ENCODE assay signal across 22 cellular contexts in genomic region chr19:52626915-52627314, GRCh38. TPM values are rescaled to one million over a fixed set of nuclear protein-coding genes. Genes with fewer than 3 reads are reported as not detected.
A peak's percentile ranks its signal among the peaks of the same experiment; 100 is the strongest.
DNase-seq lines count a peak whose midpoint lies in the region; FAIRE-seq and TF ChIP-seq lines count a peak whose summit lies in the region.
"Had no signal": no experiment of that assay in that cellular context is flagged by ENCODE, and none has a peak within 500 bp of the region (broad histone marks: within the 10 kb centered on the region; RNA-seq: fewer than 3 reads in every experiment).

No MANE protein-coding gene starts in this region.

- H3K4me1 ChIP-seq in hepatocyte (ENCODE audit: insufficient read depth) (peaks cover 5% of the 10 kb centered on the region), smooth muscle cell (ENCODE audit: low read depth) (no peaks in the 10 kb centered on the region), kidney (ENCODE audit: control insufficient read depth in 1 of 2, insufficient read depth in 1 of 2, low read depth in 1 of 2, low read length in 2 of 2) (peaks cover 3 to 4% of the 10 kb centered on the region in 2 donors), tibial nerve (no peaks in the 10 kb centered on the region)
- H3K4me1 ChIP-seq: BLaER1 treated with 17β-estradiol and CSF1 and Interleukin-3, amounts not matched to agents 10 nM and 100 nM; Caco-2 had no signal

- H3K4me3 ChIP-seq in hepatocyte (no peak overlapping the region), smooth muscle cell (no peak overlapping the region), kidney (ENCODE audit: low read length in 2 of 2) (no peak overlapping the region), tibial nerve (no peak overlapping the region)
- H3K4me3 ChIP-seq: BLaER1 treated with 17β-estradiol and CSF1 and Interleukin-3, amounts not matched to agents 10 nM and 100 nM had no signal

- TF ChIP-seq CTCF in hepatocyte (IDR thresholded peaks at IDR 0.05; ENCODE audit: poor library complexity) (no peak), smooth muscle cell (IDR thresholded peaks at IDR 0.05; ENCODE audit: borderline replicate concordance, insufficient read depth, poor library complexity, severe bottlenecking) (no peak), kidney (IDR thresholded peaks at IDR 0.05; ENCODE audit: borderline replicate concordance, extremely low read depth, insufficient read depth) (no peak), tibial nerve (IDR thresholded peaks at IDR 0.05) (no peak)

- no peak for FAIRE-seq in kidney (lab: Jason Lieb, UNC)
- FAIRE-seq: A204.1, D721Med, G401.6, GM12891, GM19239 had no signal

- H3K27ac ChIP-seq in hepatocyte, result peak overlapping the region; percentile 68
- H3K27ac ChIP-seq in smooth muscle cell (ENCODE audit: low read depth), result peak overlapping the region; percentile 5
- no peak overlapping the region for H3K27ac ChIP-seq in kidney (ENCODE audit: low read depth in 2 of 2, low read length in 2 of 2)
- H3K27ac ChIP-seq in tibial nerve, result no peak overlapping the region
- H3K27ac ChIP-seq: BLaER1 treated with 17β-estradiol and CSF1 and Interleukin-3, amounts not matched to agents 10 nM and 100 nM; C4-2B had no signal

- no peaks in the 10 kb centered on the region for H3K9me2 ChIP-seq in hepatocyte (replicated peaks; ENCODE audit: insufficient read depth)

- no peaks in the 10 kb centered on the region for H3F3A ChIP-seq in smooth muscle cell (ENCODE audit: low read depth)

- intact Hi-C loops in kidney (cut with DNase I), result no loop called here

- no peak overlapping the region for H3K9ac ChIP-seq in smooth muscle cell (ENCODE audit: low read depth)
- H3K9ac ChIP-seq in kidney (ENCODE audit: low read length in 2 of 2), result no peak overlapping the region
- H3K9ac ChIP-seq: BLaER1 treated with 17β-estradiol and CSF1 and Interleukin-3, amounts not matched to agents 10 nM and 100 nM had no signal

- WGBS in hepatocyte (ENCODE audit: low lambda C conversion rate, missing lambda C conversion rate), result 81% methylated on average over 5 of the region's 5 CpGs
- WGBS in smooth muscle cell (ENCODE audit: low lambda C conversion rate), result 93% methylated on average over 5 of the region's 5 CpGs
- 93% methylated on average over 5 of the region's 5 CpGs for WGBS in tibial nerve, 2 donors

- no peaks in the 10 kb centered on the region for H4K20me1 ChIP-seq in hepatocyte (ENCODE audit: insufficient read depth, poor library complexity, severe bottlenecking)
- H4K20me1 ChIP-seq in smooth muscle cell (ENCODE audit: low read depth), result peaks cover 53% of the 10 kb centered on the region

- H3K4me2 ChIP-seq in hepatocyte (no peak overlapping the region), smooth muscle cell (no peak overlapping the region)
- H3K4me2 ChIP-seq: BLaER1 treated with 17β-estradiol and CSF1 and Interleukin-3, amounts not matched to agents 10 nM and 100 nM had no signal

- H3K27me3 ChIP-seq in hepatocyte, result no peaks in the 10 kb centered on the region
- H3K27me3 ChIP-seq in smooth muscle cell (ENCODE audit: low read depth), result no peaks in the 10 kb centered on the region
- H3K27me3 ChIP-seq in tibial nerve, result no peaks in the 10 kb centered on the region
- H3K27me3 ChIP-seq: BLaER1 treated with 17β-estradiol and CSF1 and Interleukin-3, amounts not matched to agents 10 nM and 100 nM had no signal

- DNase-seq in hepatocyte (ENCODE audit: low spot score) (no peak), mucosa of gallbladder (ENCODE audit: low spot score) (peak; percentile 55), smooth muscle cell (lab: John Stamatoyannopoulos, UW; ENCODE audit: unreplicated experiment) (no peak), kidney (no peak), NCI-H1092 (lab: John Stamatoyannopoulos, UW) (no peak), tibial nerve (ENCODE audit: low spot score in 2 of 2) (no peak), AML-193 (lab: John Stamatoyannopoulos, UW) (no peak)
- DNase-seq: 8988T; ACHN; Caco-2; Calu3; CD4-positive, alpha-beta T cell; CD8-positive, alpha-beta T cell; DMS79 treated with DMSO at 0.1 percent for 48 hours; GF-D8 had no signal

- H3K79me2 ChIP-seq in hepatocyte (peaks cover 6% of the 10 kb centered on the region), smooth muscle cell (ENCODE audit: low read depth) (peaks cover 12% of the 10 kb centered on the region)

- no peaks in the 10 kb centered on the region for H3K36me3 ChIP-seq in hepatocyte (replicated peaks; ENCODE audit: insufficient read depth, low read depth)
- H3K36me3 ChIP-seq in smooth muscle cell (ENCODE audit: low read depth), result peaks cover 7% of the 10 kb centered on the region
- peaks cover 2 to 6% of the 10 kb centered on the region in 2 donors for H3K36me3 ChIP-seq in kidney (ENCODE audit: control insufficient read depth in 1 of 2, insufficient read depth in 2 of 2, low read length in 2 of 2)
- H3K36me3 ChIP-seq in tibial nerve, result peaks cover 0 to 74% (median 8%) of the 10 kb centered on the region in 3 donors

- H3K9me3 ChIP-seq in hepatocyte (ENCODE audit: low read depth) (no peaks in the 10 kb centered on the region), smooth muscle cell (replicated peaks; ENCODE audit: low read depth) (no peaks in the 10 kb centered on the region), kidney (ENCODE audit: control insufficient read depth in 1 of 2, low read length in 2 of 2) (no peaks in the 10 kb centered on the region), tibial nerve (peaks cover 0 to 4% (median 0%) of the 10 kb centered on the region in 4 donors)
- H3K9me3 ChIP-seq: Caco-2 had no signal

- no peak for TF ChIP-seq EP300 in tibial nerve (IDR thresholded peaks at IDR 0.05)

- TF ChIP-seq POLR2A in tibial nerve (IDR thresholded peaks at IDR 0.05), result no peak

- no peak overlapping the region for H2AFZ ChIP-seq in hepatocyte
- H2AFZ ChIP-seq in smooth muscle cell (ENCODE audit: low read depth), result no peak overlapping the region

RNA-seq across cellular contexts. Expression of gene ZNF83, which starts 11.2 kb away (rescaled TPM):
- total RNA-seq in hepatocyte (48.6 and 55.8 TPM in 2 replicates), mucosa of gallbladder (80.9 TPM), smooth muscle cell (53.2 and 60.0 TPM in 2 replicates), kidney (90.4 TPM), tibial nerve (10 to 100 TPM; 73.4 to 92.6 (median 81.7) TPM)
- polyA plus RNA-seq in hepatocyte (32.6 and 42.9 TPM in 2 replicates), smooth muscle cell (20.6 and 32.9 TPM in 2 replicates), kidney (ENCODE audit: insufficient read depth, low read depth, low replicate concordance) (51.8 TPM)

RNA-seq across cellular contexts. Expression of gene ZNF701, which starts 56.8 kb away (rescaled TPM):
- 15.2 TPM in 2 replicates for total RNA-seq in hepatocyte
- 5.3 and 9.3 TPM in 2 replicates for polyA plus RNA-seq in hepatocyte
- 30.4 TPM for total RNA-seq in mucosa of gallbladder
- 10.0 and 11.3 TPM in 2 replicates for total RNA-seq in smooth muscle cell
- 5.5 and 6.1 TPM in 2 replicates for polyA plus RNA-seq in smooth muscle cell
- total RNA-seq in kidney, result 25.1 TPM
- polyA plus RNA-seq in kidney (ENCODE audit: insufficient read depth, low read depth, low replicate concordance), result 5.8 TPM
- 10 to 100 TPM; 12.8 to 28.4 (median 17.9) TPM for total RNA-seq in tibial nerve
- total RNA-seq: Calu3 had no signal

Comparison
In these comparisons a context has a peak if more than half of its experiments do, and no peak if none do; other contexts are left out.
1. H3K27ac ChIP-seq: peak in hepatocyte (single experiment) and smooth muscle cell (single experiment); none in kidney (0 of 2) and tibial nerve (0 of 4).